In the genomic region with DNA sequence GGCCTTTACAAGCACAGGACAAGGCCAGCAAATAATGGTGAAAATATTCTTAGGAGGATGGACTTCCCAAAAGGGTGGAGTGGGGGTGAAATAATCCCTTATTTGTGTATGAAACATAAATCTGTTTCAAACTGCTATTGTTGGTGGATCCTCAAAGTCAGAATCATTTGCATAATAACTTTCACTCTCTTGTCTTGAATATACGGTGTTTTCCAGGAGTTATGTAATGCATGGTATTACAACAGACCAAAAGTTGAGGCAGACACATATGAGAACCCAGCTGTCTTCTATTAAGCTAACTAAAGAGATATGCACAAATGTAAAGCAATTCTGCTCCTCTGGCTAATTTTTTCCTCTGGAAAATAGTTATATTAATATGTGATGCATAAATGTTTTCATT, we compare ENCODE assay signal across 10 cellular contexts. TPM values are rescaled to one million over a fixed set of nuclear protein-coding genes. Genes with fewer than 3 reads are reported as not detected.
DNase-seq lines count a peak whose midpoint lies in the region; ATAC-seq and TF ChIP-seq lines count a peak whose summit lies in the region.
"Had no signal": no experiment of that assay in that cellular context is flagged by ENCODE, and none has a peak within 500 bp of the region (broad histone marks: within the 10 kb centered on the region; RNA-seq: fewer than 3 reads in every experiment).

No MANE protein-coding gene starts in this region.

- POLR2A ChIA-PET in CD8-positive, alpha-beta memory T cell (lab: Charles Lee), result no interaction called here

- WGBS in gastroesophageal sphincter (ENCODE audit: low coverage in 1 of 2), 2 donors, result 36 to 92% methylated on average over 1 of the region's 1 CpG

- CTCF ChIA-PET in CD8-positive, alpha-beta memory T cell (lab: Charles Lee), result no interaction called here

- H3K36me3 ChIP-seq in gastroesophageal sphincter, result no peaks in the 10 kb centered on the region
- no peaks in the 10 kb centered on the region for H3K36me3 ChIP-seq in CD8-positive, alpha-beta memory T cell (ENCODE audit: insufficient read depth, low read length)

- peaks cover 0 to 8% (median 7%) of the 10 kb centered on the region in 3 donors for H3K4me1 Mint-ChIP-seq in CD8-positive, alpha-beta memory T cell

- H3K27me3 ChIP-seq in gastroesophageal sphincter, result no peaks in the 10 kb centered on the region
- no peaks in the 10 kb centered on the region for H3K27me3 ChIP-seq in CD8-positive, alpha-beta memory T cell (ENCODE audit: insufficient read depth, low read length, poor library complexity, severe bottlenecking)

- no peaks in the 10 kb centered on the region for H3K9me3 Mint-ChIP-seq in CD8-positive, alpha-beta memory T cell

- DNase-seq in COLO668 (lab: John Stamatoyannopoulos, UW; ENCODE audit: unreplicated experiment) (no peak), NCI-H2196 (lab: John Stamatoyannopoulos, UW; ENCODE audit: unreplicated experiment) (no peak)
- DNase-seq in CD8-positive, alpha-beta memory T cell, result no peak
- DNase-seq: amniotic stem cell, GDM1 had no signal

- no peak overlapping the region for H3K4me3 Mint-ChIP-seq in CD8-positive, alpha-beta memory T cell

- no peaks in the 10 kb centered on the region for H3K4me1 ChIP-seq in gastroesophageal sphincter
- no peaks in the 10 kb centered on the region for H3K4me1 ChIP-seq in CD8-positive, alpha-beta memory T cell (ENCODE audit: insufficient read depth, low read length)

- no peak for TF ChIP-seq EP300 in gastroesophageal sphincter (IDR thresholded peaks at IDR 0.05)

- H3K27me3 Mint-ChIP-seq in CD8-positive, alpha-beta memory T cell, result peaks cover 4 to 6% of the 10 kb centered on the region in 2 donors

- H3K9me3 ChIP-seq in gastroesophageal sphincter, result no peaks in the 10 kb centered on the region
- H3K9me3 ChIP-seq in CD8-positive, alpha-beta memory T cell (ENCODE audit: low read length), result no peaks in the 10 kb centered on the region

- no peak overlapping the region for H3K4me3 ChIP-seq in gastroesophageal sphincter
- H3K4me3 ChIP-seq in CD8-positive, alpha-beta memory T cell (ENCODE audit: low read length), result no peak overlapping the region

- TF ChIP-seq POLR2A in gastroesophageal sphincter (IDR thresholded peaks at IDR 0.05), result no peak

- H3K27ac ChIP-seq in gastroesophageal sphincter, result no peak overlapping the region
- no peak overlapping the region for H3K27ac ChIP-seq in CD8-positive, alpha-beta memory T cell (ENCODE audit: low read depth, low read length)

- H3K36me3 Mint-ChIP-seq in CD8-positive, alpha-beta memory T cell, result no peaks in the 10 kb centered on the region

- H3K27ac Mint-ChIP-seq in CD8-positive, alpha-beta memory T cell, result no peak overlapping the region

- TF ChIP-seq CTCF in gastroesophageal sphincter (IDR thresholded peaks at IDR 0.05), result no peak

- ATAC-seq in GM18870 (IDR thresholded peaks at IDR 0.05; ENCODE audit: unreplicated experiment) (peak; percentile 87), GM21723 (IDR thresholded peaks at IDR 0.05; ENCODE audit: unreplicated experiment) (peak; percentile 85), HG03457 (IDR thresholded peaks at IDR 0.05; ENCODE audit: unreplicated experiment) (peak; percentile 89), gastroesophageal sphincter (peak; percentile 25)
- ATAC-seq: esophagus mucosa had no signal

RNA-seq across cellular contexts. Expression of a gene that starts 57.7 kb away (rescaled TPM):
- 1 to 10 TPM in 3 of 4 donors, under 1 TPM in 1; 0.81 to 3.3 (median 1.2) TPM for total RNA-seq in gastroesophageal sphincter
- total RNA-seq in CD8-positive, alpha-beta memory T cell, result not detected
- polyA plus RNA-seq in CD8-positive, alpha-beta memory T cell, result not detected

Comparison
In these comparisons a context has a peak if more than half of its experiments do, and no peak if none do; other contexts are left out.
1. ATAC-seq: peak in every context shown above with its lines; median percentile 89 in HG03457; 87 in GM18870; 85 in GM21723; 25 in gastroesophageal sphincter.